8 cellular contexts compared by ENCODE assay signal in genomic region chr11:64271339-64272132, GRCh38.
DNase-seq lines count a peak whose midpoint lies in the region; ATAC-seq lines count a peak whose summit lies in the region.

No MANE protein-coding gene starts in this region.

- no peaks in the 10 kb centered on the region for H3K9me3 Mint-ChIP-seq in effector memory CD8-positive, alpha-beta T cell
- no peaks in the 10 kb centered on the region for H3K9me3 Mint-ChIP-seq in memory B cell

- peaks cover 18 to 24% of the 10 kb centered on the region in 2 donors for H3K4me1 Mint-ChIP-seq in effector memory CD8-positive, alpha-beta T cell (ENCODE audit: low read depth in 2 of 2)
- peaks cover 10% of the 10 kb centered on the region for H3K4me1 Mint-ChIP-seq in memory B cell

- no peaks in the 10 kb centered on the region for H3K27me3 Mint-ChIP-seq in effector memory CD8-positive, alpha-beta T cell
- no peaks in the 10 kb centered on the region for H3K27me3 Mint-ChIP-seq in memory B cell

- peaks cover 53% of the 10 kb centered on the region for H3K36me3 Mint-ChIP-seq in effector memory CD8-positive, alpha-beta T cell (ENCODE audit: insufficient read depth)
- H3K36me3 Mint-ChIP-seq in memory B cell = no peaks in the 10 kb centered on the region

- H3K4me3 Mint-ChIP-seq in effector memory CD8-positive, alpha-beta T cell = peak overlapping the region; percentile 96 to 97
- H3K4me3 Mint-ChIP-seq in memory B cell = peak overlapping the region; percentile 96

- DNase-seq in CMK (ENCODE audit: low read depth) (peak; percentile 96), HS-27A (ENCODE audit: low read depth) (peak; percentile 63), NOMO-1 treated with dmso at 0.1 percent for 144 hours (lab: John Stamatoyannopoulos, UW; ENCODE audit: unreplicated experiment) (peak; percentile 73), memory B cell (ENCODE audit: low spot score in 2 of 2) (peak; percentile 77)
- DNase-seq in activated CD8-positive, alpha-beta memory T cell treated with anti-CD3 and anti-CD28 coated beads for 48 hours (ENCODE audit: low read depth in 2 of 3, low spot score in 2 of 3) = peak in 2 of 3 experiments; percentile 61 to 63
- peak; percentile 72 to 81 (median 76) for DNase-seq in effector memory CD8-positive, alpha-beta T cell
- DNase-seq in stimulated activated CD4-positive, alpha-beta T cell treated with anti-CD3 and anti-CD28 coated beads, TNF-alpha, amount 100 ng/mL, for 4 hours (ENCODE audit: low read depth in 3 of 3) = peak; percentile 66 to 79 (median 68)

- ATAC-seq in effector memory CD8-positive, alpha-beta T cell (replicated peaks) = peak; percentile 31
- peak; percentile 39 for ATAC-seq in memory B cell (ENCODE audit: low read depth)
- ATAC-seq in GM21390 (IDR thresholded peaks at IDR 0.05; ENCODE audit: unreplicated experiment) = no peak

- peak overlapping the region; percentile 96 to 98 for H3K27ac Mint-ChIP-seq in effector memory CD8-positive, alpha-beta T cell
- peak overlapping the region; percentile 95 for H3K27ac Mint-ChIP-seq in memory B cell
